Comparison of ENCODE assay signal across 3 cellular contexts in the genomic region with DNA sequence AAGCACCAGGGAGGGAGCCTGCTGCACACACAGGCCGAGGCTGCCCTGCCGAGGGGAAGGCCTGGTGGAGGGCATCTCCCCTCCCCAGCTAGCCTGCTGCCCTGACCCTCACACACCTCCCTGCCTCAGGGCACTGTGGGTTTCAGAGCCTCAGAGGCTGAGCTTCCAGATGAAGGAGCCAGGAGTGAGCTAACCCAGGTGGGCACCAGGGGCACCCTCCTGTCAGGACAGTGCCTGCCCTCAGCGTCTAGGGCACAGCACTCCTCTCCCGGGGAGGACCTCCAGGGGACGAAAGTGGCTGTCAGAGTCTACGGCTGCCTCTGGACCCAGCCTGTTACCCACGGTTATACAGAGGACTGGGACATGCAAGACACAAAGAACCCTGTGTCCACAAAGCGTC.
A peak's percentile ranks its signal among the peaks of the same experiment; 100 is the strongest.
TF ChIP-seq lines count a peak whose summit lies in the region.

No MANE protein-coding gene starts in this region.

TF ChIP-seq in A549, 52 proteins besides CTCF, POLR2A, EP300 and RAD21:
- no peak for TF ChIP-seq SREBF2 (IDR thresholded peaks at IDR 0.05)
- no peak for TF ChIP-seq RARB (CRISPR knock-in tag; IDR thresholded peaks at IDR 0.05)
- no peak for TF ChIP-seq KDM5A (IDR thresholded peaks at IDR 0.05)
- TF ChIP-seq, protein P1, sequence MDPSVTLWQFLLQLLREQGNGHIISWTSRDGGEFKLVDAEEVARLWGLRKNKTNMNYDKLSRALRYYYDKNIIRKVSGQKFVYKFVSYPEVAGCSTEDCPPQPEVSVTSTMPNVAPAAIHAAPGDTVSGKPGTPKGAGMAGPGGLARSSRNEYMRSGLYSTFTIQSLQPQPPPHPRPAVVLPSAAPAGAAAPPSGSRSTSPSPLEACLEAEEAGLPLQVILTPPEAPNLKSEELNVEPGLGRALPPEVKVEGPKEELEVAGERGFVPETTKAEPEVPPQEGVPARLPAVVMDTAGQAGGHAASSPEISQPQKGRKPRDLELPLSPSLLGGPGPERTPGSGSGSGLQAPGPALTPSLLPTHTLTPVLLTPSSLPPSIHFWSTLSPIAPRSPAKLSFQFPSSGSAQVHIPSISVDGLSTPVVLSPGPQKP (IDR thresholded peaks at IDR 0.05; ENCODE audit: low read depth, low read length): no peak
- TF ChIP-seq ZC3H11A (IDR thresholded peaks at IDR 0.05): no peak
- no peak for TF ChIP-seq HDAC2 (IDR thresholded peaks at IDR 0.05)
- TF ChIP-seq, protein P2, sequence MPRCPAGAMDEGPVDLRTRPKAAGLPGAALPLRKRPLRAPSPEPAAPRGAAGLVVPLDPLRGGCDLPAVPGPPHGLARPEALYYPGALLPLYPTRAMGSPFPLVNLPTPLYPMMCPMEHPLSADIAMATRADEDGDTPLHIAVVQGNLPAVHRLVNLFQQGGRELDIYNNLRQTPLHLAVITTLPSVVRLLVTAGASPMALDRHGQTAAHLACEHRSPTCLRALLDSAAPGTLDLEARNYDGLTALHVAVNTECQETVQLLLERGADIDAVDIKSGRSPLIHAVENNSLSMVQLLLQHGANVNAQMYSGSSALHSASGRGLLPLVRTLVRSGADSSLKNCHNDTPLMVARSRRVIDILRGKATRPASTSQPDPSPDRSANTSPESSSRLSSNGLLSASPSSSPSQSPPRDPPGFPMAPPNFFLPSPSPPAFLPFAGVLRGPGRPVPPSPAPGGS (IDR thresholded peaks at IDR 0.05): no peak
- TF ChIP-seq BHLHE40 (IDR thresholded peaks at IDR 0.05; ENCODE audit: low read depth, low read length): no peak
- no peak for TF ChIP-seq HOXA7 (CRISPR knock-in tag; IDR thresholded peaks at IDR 0.05)
- no peak for TF ChIP-seq HOXB13 (CRISPR knock-in tag; IDR thresholded peaks at IDR 0.05; ENCODE audit: low read depth)
- TF ChIP-seq, protein P3, sequence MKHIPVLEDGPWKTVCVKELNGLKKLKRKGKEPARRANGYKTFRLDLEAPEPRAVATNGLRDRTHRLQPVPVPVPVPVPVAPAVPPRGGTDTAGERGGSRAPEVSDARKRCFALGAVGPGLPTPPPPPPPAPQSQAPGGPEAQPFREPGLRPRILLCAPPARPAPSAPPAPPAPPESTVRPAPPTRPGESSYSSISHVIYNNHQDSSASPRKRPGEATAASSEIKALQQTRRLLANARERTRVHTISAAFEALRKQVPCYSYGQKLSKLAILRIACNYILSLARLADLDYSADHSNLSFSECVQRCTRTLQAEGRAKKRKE (CRISPR knock-in tag; IDR thresholded peaks at IDR 0.05; ENCODE audit: low read depth): no peak
- TF ChIP-seq MAFK (IDR thresholded peaks at IDR 0.05; ENCODE audit: partially characterized antibody): no peak
- TF ChIP-seq TFCP2L1 (CRISPR knock-in tag; IDR thresholded peaks at IDR 0.05): no peak
- TF ChIP-seq ZFP36 (IDR thresholded peaks at IDR 0.05; ENCODE audit: borderline replicate concordance, partially characterized antibody): no peak
- TF ChIP-seq, protein P4, sequence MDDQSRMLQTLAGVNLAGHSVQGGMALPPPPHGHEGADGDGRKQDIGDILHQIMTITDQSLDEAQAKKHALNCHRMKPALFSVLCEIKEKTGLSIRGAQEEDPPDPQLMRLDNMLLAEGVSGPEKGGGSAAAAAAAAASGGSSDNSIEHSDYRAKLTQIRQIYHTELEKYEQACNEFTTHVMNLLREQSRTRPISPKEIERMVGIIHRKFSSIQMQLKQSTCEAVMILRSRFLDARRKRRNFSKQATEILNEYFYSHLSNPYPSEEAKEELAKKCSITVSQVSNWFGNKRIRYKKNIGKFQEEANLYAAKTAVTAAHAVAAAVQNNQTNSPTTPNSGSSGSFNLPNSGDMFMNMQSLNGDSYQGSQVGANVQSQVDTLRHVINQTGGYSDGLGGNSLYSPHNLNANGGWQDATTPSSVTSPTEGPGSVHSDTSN (IDR thresholded peaks at IDR 0.05): no peak
- no peak for TF ChIP-seq MYC (IDR thresholded peaks at IDR 0.05; ENCODE audit: borderline replicate concordance, low read length)
- no peak for TF ChIP-seq TP53 (CRISPR knock-in tag; IDR thresholded peaks at IDR 0.05)
- TF ChIP-seq JUN (IDR thresholded peaks at IDR 0.05): no peak
- no peak for TF ChIP-seq FOSB (CRISPR knock-in tag; IDR thresholded peaks at IDR 0.05)
- TF ChIP-seq ESRRA (IDR thresholded peaks at IDR 0.05; ENCODE audit: borderline replicate concordance, low read length): no peak

TF ChIP-seq in HEK293, 187 proteins besides CTCF, POLR2A, EP300 and RAD21:
- TF ChIP-seq, protein P5, sequence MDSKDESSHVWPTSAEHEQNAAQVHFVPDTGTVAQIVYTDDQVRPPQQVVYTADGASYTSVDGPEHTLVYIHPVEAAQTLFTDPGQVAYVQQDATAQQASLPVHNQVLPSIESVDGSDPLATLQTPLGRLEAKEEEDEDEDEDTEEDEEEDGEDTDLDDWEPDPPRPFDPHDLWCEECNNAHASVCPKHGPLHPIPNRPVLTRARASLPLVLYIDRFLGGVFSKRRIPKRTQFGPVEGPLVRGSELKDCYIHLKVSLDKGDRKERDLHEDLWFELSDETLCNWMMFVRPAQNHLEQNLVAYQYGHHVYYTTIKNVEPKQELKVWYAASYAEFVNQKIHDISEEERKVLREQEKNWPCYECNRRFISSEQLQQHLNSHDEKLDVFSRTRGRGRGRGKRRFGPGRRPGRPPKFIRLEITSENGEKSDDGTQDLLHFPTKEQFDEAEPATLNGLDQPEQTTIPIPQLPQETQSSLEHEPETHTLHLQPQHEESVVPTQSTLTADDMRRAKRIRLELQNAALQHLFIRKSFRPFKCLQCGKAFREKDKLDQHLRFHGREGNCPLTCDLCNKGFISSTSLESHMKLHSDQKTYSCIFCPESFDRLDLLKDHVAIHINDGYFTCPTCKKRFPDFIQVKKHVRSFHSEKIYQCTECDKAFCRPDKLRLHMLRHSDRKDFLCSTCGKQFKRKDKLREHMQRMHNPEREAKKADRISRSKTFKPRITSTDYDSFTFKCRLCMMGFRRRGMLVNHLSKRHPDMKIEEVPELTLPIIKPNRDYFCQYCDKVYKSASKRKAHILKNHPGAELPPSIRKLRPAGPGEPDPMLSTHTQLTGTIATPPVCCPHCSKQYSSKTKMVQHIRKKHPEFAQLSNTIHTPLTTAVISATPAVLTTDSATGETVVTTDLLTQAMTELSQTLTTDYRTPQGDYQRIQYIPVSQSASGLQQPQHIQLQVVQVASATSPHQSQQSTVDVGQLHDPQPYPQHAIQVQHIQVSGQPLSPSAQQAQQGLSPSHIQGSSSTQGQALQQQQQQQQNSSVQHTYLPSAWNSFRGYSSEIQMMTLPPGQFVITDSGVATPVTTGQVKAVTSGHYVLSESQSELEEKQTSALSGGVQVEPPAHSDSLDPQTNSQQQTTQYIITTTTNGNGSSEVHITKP (tag by site-specific recombination; IDR thresholded peaks at IDR 0.05): no peak
- TF ChIP-seq, protein P6, sequence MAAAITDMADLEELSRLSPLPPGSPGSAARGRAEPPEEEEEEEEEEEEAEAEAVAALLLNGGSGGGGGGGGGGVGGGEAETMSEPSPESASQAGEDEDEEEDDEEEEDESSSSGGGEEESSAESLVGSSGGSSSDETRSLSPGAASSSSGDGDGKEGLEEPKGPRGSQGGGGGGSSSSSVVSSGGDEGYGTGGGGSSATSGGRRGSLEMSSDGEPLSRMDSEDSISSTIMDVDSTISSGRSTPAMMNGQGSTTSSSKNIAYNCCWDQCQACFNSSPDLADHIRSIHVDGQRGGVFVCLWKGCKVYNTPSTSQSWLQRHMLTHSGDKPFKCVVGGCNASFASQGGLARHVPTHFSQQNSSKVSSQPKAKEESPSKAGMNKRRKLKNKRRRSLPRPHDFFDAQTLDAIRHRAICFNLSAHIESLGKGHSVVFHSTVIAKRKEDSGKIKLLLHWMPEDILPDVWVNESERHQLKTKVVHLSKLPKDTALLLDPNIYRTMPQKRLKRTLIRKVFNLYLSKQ (tag by site-specific recombination; IDR thresholded peaks at IDR 0.05; ENCODE audit: borderline replicate concordance): no peak
- 0 out of 2 replicates have a peak, but pooled peaks have one; percentile 13 for TF ChIP-seq GLIS1 (tag by site-specific recombination; IDR thresholded peaks at IDR 0.05)

TF ChIP-seq in H1, 55 proteins besides CTCF, POLR2A, EP300 and RAD21:
- TF ChIP-seq CHD2 (IDR thresholded peaks at IDR 0.05; ENCODE audit: low read length) (no peak), SIX5 (IDR thresholded peaks at IDR 0.05; ENCODE audit: low read depth, low read length) (no peak), JUND (IDR thresholded peaks at IDR 0.05; ENCODE audit: low read length) (no peak), BACH1 (IDR thresholded peaks at IDR 0.05; ENCODE audit: low read length) (no peak), MAFK (IDR thresholded peaks at IDR 0.05; ENCODE audit: low read depth, low read length) (no peak), KDM4A (IDR thresholded peaks at IDR 0.05; ENCODE audit: low read depth, low read length, severe bottlenecking) (no peak), CEBPB (IDR thresholded peaks at IDR 0.05; ENCODE audit: low read depth, low read length) (no peak), POLR2AphosphoS5 (IDR thresholded peaks at IDR 0.05; ENCODE audit: low read depth, low read length) (no peak), KDM5A (IDR thresholded peaks at IDR 0.05; ENCODE audit: low read length) (no peak), NANOG (IDR thresholded peaks at IDR 0.05; ENCODE audit: insufficient read depth, low read depth, low read length, poor library complexity, severe bottlenecking) (no peak), HDAC2 (IDR thresholded peaks at IDR 0.05; ENCODE audit: borderline replicate concordance in 1 of 2, low read depth in 2 of 2, low read length in 2 of 2) (no peak), TBP (IDR thresholded peaks at IDR 0.05; ENCODE audit: low read depth, low read length) (no peak), HDAC6 (IDR thresholded peaks at IDR 0.05; ENCODE audit: low read depth, low read length) (no peak), JUN (IDR thresholded peaks at IDR 0.05; ENCODE audit: low read depth, low read length) (no peak)
- TF ChIP-seq, protein P7, sequence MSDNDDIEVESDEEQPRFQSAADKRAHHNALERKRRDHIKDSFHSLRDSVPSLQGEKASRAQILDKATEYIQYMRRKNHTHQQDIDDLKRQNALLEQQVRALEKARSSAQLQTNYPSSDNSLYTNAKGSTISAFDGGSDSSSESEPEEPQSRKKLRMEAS (IDR thresholded peaks at IDR 0.05): no peak
